ENCODE assay signal across 13 cellular contexts in genomic region chr1:100438375-100438774, GRCh38.
"Had no signal": no experiment of that assay in that cellular context is flagged by ENCODE, and none has a peak within 500 bp of the region (broad histone marks: within the 10 kb centered on the region; RNA-seq: fewer than 3 reads in every experiment).

No MANE protein-coding gene starts in this region.

- H3K9ac ChIP-seq: SK-N-SH had no signal

- H3K27me3 Mint-ChIP-seq: naive B cell had no signal

- H3K9me3 ChIP-seq: colonic mucosa, SK-N-SH, upper lobe of right lung had no signal

- H3K36me3 ChIP-seq: colonic mucosa, upper lobe of right lung had no signal

- H3K27ac ChIP-seq: colonic mucosa, epithelial cell of prostate had no signal

- H3K9me3 Mint-ChIP-seq: naive B cell had no signal

- H3K27me3 ChIP-seq: colonic mucosa, upper lobe of right lung had no signal

- DNase-seq: activated effector memory CD4-positive, alpha-beta T cell treated with anti-CD3 and anti-CD28 coated beads, Interleukin-2, amount 50 U/mL, for 16 hours; activated T-cell treated with anti-CD3 and anti-CD28 coated beads, Interleukin-2, amount 50 U/mL, for 1 hour; colonic mucosa; kidney glomerular epithelial cell; naive B cell; nucleus accumbens; right cardiac atrium; Right ventricle myocardium superior; SK-N-SH; stimulated activated naive CD4-positive, alpha-beta T cell; upper lobe of right lung had no signal

- H3K4me1 ChIP-seq: colonic mucosa had no signal

- H3K4me2 ChIP-seq: SK-N-SH, smooth muscle cell had no signal

- H3K4me3 ChIP-seq: colonic mucosa, smooth muscle cell, upper lobe of right lung had no signal

- ATAC-seq: right cardiac atrium, upper lobe of right lung had no signal
